Comparison of ENCODE assay signal across 8 cellular contexts in the genomic region with DNA sequence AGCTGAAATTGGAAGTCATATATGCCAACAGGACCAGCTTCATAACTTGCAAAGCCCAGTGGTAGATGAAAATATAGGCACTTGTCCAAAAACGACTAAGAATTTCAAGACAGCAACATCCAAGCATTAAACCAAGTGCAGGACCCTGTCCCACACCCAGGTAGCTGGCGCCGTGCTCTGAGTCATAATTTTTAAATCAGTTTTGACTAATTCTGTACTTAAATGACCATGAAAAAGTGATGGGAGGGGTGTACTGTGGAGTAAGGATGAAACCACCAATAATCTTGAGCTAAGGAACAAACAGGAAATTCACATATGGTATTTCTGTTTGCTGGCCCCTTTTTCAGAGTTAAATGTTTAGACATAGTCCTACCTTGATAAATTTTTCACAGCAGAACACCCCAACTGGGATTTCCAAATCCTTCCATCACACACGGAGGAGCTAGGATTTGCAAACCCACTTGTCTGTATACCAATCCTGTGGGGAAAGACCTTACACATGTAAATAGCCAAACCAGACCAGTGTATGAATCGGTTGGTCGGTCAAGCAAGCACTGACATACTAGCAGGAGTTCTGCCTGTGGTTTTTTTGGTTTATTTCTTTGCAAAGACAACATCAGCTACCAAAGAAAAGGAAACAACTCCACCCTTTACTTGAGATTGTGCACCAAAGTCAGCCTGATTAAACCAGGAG.
A peak's percentile ranks its signal among the peaks of the same experiment; 100 is the strongest.
DNase-seq lines count a peak whose midpoint lies in the region; ATAC-seq lines count a peak whose summit lies in the region.
"Had no signal": no experiment of that assay in that cellular context is flagged by ENCODE, and none has a peak within 500 bp of the region (broad histone marks: within the 10 kb centered on the region; RNA-seq: fewer than 3 reads in every experiment).

No MANE protein-coding gene starts in this region.

- H3K36me3 Mint-ChIP-seq in activated T-helper 2 cell treated with anti-CD3 and anti-CD28 coated beads, Interferon-gamma antibody, Interleukin-2, Interleukin-4, amounts not matched to agents 10 μg/mL and 5 μg/mL and 100 μg/mL, durations not matched to agents 14 hours and 24 hours and 36 hours (ENCODE audit: low read depth) = no peaks in the 10 kb centered on the region

- no peak overlapping the region for H3K27ac Mint-ChIP-seq in activated T-helper 2 cell treated with anti-CD3 and anti-CD28 coated beads, Interferon-gamma antibody, Interleukin-2, Interleukin-4, amounts not matched to agents 10 μg/mL and 5 μg/mL and 100 μg/mL, durations not matched to agents 14 hours and 24 hours and 36 hours

- H3K4me3 Mint-ChIP-seq in activated T-helper 2 cell treated with anti-CD3 and anti-CD28 coated beads, Interferon-gamma antibody, Interleukin-2, Interleukin-4, amounts not matched to agents 10 μg/mL and 5 μg/mL and 100 μg/mL, durations not matched to agents 14 hours and 24 hours and 36 hours (ENCODE audit: low read depth) = no peak overlapping the region

- H3K27me3 Mint-ChIP-seq in activated T-helper 2 cell treated with anti-CD3 and anti-CD28 coated beads, Interferon-gamma antibody, Interleukin-2, Interleukin-4, amounts not matched to agents 10 μg/mL and 5 μg/mL and 100 μg/mL, durations not matched to agents 14 hours and 24 hours and 36 hours (ENCODE audit: low read depth) = peaks cover 46% of the 10 kb centered on the region

- peak; percentile 79 for ATAC-seq in GM18519 (IDR thresholded peaks at IDR 0.05; ENCODE audit: low FRiP score, unreplicated experiment)
- ATAC-seq in GM21526 (IDR thresholded peaks at IDR 0.05; ENCODE audit: low FRiP score, unreplicated experiment) = peak; percentile 88
- peak; percentile 81 for ATAC-seq in HG03342 (IDR thresholded peaks at IDR 0.05; ENCODE audit: unreplicated experiment)

- H3K4me1 Mint-ChIP-seq in activated T-helper 2 cell treated with anti-CD3 and anti-CD28 coated beads, Interferon-gamma antibody, Interleukin-2, Interleukin-4, amounts not matched to agents 10 μg/mL and 5 μg/mL and 100 μg/mL, durations not matched to agents 14 hours and 24 hours and 36 hours (ENCODE audit: low read depth) = peaks cover 5% of the 10 kb centered on the region

- DNase-seq in kidney glomerular epithelial cell (lab: John Stamatoyannopoulos, UW) (peak; percentile 24), NCI-H2081 (lab: John Stamatoyannopoulos, UW) (no peak)
- no peak for DNase-seq in activated T-helper 2 cell treated with anti-CD3 and anti-CD28 coated beads, Interferon-gamma antibody, Interleukin-2, Interleukin-4, amounts not matched to agents 10 μg/mL and 5 μg/mL and 100 μg/mL, durations not matched to agents 14 hours and 24 hours and 36 hours (ENCODE audit: low spot score)
- DNase-seq in stimulated activated CD4-positive, alpha-beta T cell treated with anti-CD3 and anti-CD28 coated beads, Interleukin-2, amount 100 ng/mL, for 48 hours = no peak
- DNase-seq: anterior cingulate cortex had no signal

- intact Hi-C loops in activated T-helper 2 cell treated with anti-CD3 and anti-CD28 coated beads, Interferon-gamma antibody, Interleukin-2, Interleukin-4, amounts not matched to agents 10 μg/mL and 5 μg/mL and 100 μg/mL, durations not matched to agents 14 hours and 24 hours and 36 hours (cut with micrococcal nuclease) = no loop called here

- no peaks in the 10 kb centered on the region for H3K9me3 Mint-ChIP-seq in activated T-helper 2 cell treated with anti-CD3 and anti-CD28 coated beads, Interferon-gamma antibody, Interleukin-2, Interleukin-4, amounts not matched to agents 10 μg/mL and 5 μg/mL and 100 μg/mL, durations not matched to agents 14 hours and 24 hours and 36 hours
